In the genomic region with DNA sequence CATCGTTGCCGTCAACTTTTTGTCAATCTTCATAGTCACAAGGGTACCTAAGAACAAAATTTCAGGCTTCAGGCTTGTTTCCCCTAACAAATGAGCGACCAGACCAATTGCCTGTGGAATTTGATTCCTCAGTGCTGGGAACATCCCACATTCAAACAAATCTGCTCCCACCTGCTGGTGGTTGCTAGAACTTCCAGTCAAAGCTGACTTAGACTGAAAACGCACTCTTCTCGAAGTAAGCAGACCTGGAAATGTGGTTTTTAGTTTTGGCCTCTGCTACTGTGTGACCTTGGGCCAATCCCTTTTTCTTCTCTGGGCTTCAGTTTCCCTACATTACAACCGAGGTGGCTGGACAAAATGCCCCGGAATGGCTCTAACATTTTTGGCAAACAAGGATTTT, we compare ENCODE assay signal across 9 cellular contexts. TPM values are rescaled to one million over a fixed set of nuclear protein-coding genes. Genes with fewer than 3 reads are reported as not detected.
DNase-seq lines count a peak whose midpoint lies in the region; ATAC-seq, FAIRE-seq and TF ChIP-seq lines count a peak whose summit lies in the region.
"Had no signal": no experiment of that assay in that cellular context is flagged by ENCODE, and none has a peak within 500 bp of the region (broad histone marks: within the 10 kb centered on the region; RNA-seq: fewer than 3 reads in every experiment).

No MANE protein-coding gene starts in this region.

- no peak overlapping the region for H3K27ac ChIP-seq in MM.1S (ENCODE audit: low read length)
- no peak overlapping the region for H3K27ac ChIP-seq in VCaP
- no peak overlapping the region for H3K27ac ChIP-seq in gastroesophageal sphincter

- peak; percentile 82 for FAIRE-seq in A204.1 (lab: Jason Lieb, UNC)

- H3K9me2 ChIP-seq in MM.1S (replicated peaks; ENCODE audit: insufficient read depth, low read length): no peaks in the 10 kb centered on the region

- H3K36me3 ChIP-seq in MM.1S (replicated peaks; ENCODE audit: insufficient read depth, low read length) (no peaks in the 10 kb centered on the region), gastroesophageal sphincter (no peaks in the 10 kb centered on the region)

- H3K4me1 ChIP-seq in MM.1S (ENCODE audit: low read length): no peaks in the 10 kb centered on the region
- peaks cover 0 to 6% (median 0%) of the 10 kb centered on the region in 3 donors for H3K4me1 ChIP-seq in gastroesophageal sphincter

- H3K9me3 ChIP-seq in MM.1S (replicated peaks; ENCODE audit: insufficient read depth, low read length) (no peaks in the 10 kb centered on the region), gastroesophageal sphincter (no peaks in the 10 kb centered on the region)

- WGBS in gastroesophageal sphincter (ENCODE audit: low coverage in 1 of 2), 2 donors: 0 to 14% methylated on average over 1 to 3 of the region's 7 CpGs

- TF ChIP-seq CTCF in GM12865 (IDR thresholded peaks at IDR 0.05; ENCODE audit: insufficient read depth, low read depth, low read length, missing control alignments) (peak; percentile 29), MM.1S (IDR thresholded peaks at IDR 0.05; ENCODE audit: low read length) (peak; percentile 45), VCaP (conservative IDR thresholded peaks at IDR 0.05) (peak; percentile 71), gastroesophageal sphincter (IDR thresholded peaks at IDR 0.05) (peak in 2 of 4 experiments; percentile 29 to 50)

- DNase-seq in GM12865 (ENCODE audit: low read depth) (peak; percentile 17), MM.1S (peak; percentile 28), iPS-NIHi7 (ENCODE audit: extremely low spot score) (peak; percentile 43), putamen (ENCODE audit: low spot score) (no peak)
- no peak for DNase-seq in activated CD4-positive, alpha-beta T cell treated with anti-CD3 and anti-CD28 coated beads, Interleukin-2, amount 10 ng/mL, durations not matched to agents 24 days and 14 days

- no peaks in the 10 kb centered on the region for H3K4me1 Mint-ChIP-seq in activated CD4-positive, alpha-beta T cell treated with anti-CD3 and anti-CD28 coated beads, Interleukin-2, amount 10 ng/mL, durations not matched to agents 24 days and 14 days

- TF ChIP-seq EP300 in gastroesophageal sphincter (IDR thresholded peaks at IDR 0.05): no peak

- H3K27ac Mint-ChIP-seq in activated CD4-positive, alpha-beta T cell treated with anti-CD3 and anti-CD28 coated beads, Interleukin-2, amount 10 ng/mL, durations not matched to agents 24 days and 14 days: no peak overlapping the region
- H3K27ac Mint-ChIP-seq: dendritic cell treated with granulocyte-macrophage colony-stimulating factor and Interleukin-4, amounts not matched to agents 40 ng/mL and 50 ng/mL, for 4 days had no signal

- no peak overlapping the region for H2AFZ ChIP-seq in MM.1S (ENCODE audit: low read length)

- TF ChIP-seq POLR2A in gastroesophageal sphincter (IDR thresholded peaks at IDR 0.05): no peak

- no peaks in the 10 kb centered on the region for H3K79me2 ChIP-seq in MM.1S (ENCODE audit: low read length)

- no peak overlapping the region for H3K9ac ChIP-seq in MM.1S (ENCODE audit: low read length)

- no peak for ATAC-seq in gastroesophageal sphincter

- H3K27me3 Mint-ChIP-seq in activated CD4-positive, alpha-beta T cell treated with anti-CD3 and anti-CD28 coated beads, Interleukin-2, amount 10 ng/mL, durations not matched to agents 24 days and 14 days: peaks cover 29% of the 10 kb centered on the region

- H3F3A ChIP-seq in MM.1S (ENCODE audit: insufficient read depth, low read length): no peaks in the 10 kb centered on the region

- no peak overlapping the region for H3K4me3 Mint-ChIP-seq in activated CD4-positive, alpha-beta T cell treated with anti-CD3 and anti-CD28 coated beads, Interleukin-2, amount 10 ng/mL, durations not matched to agents 24 days and 14 days
- H3K4me3 Mint-ChIP-seq: dendritic cell treated with granulocyte-macrophage colony-stimulating factor and Interleukin-4, amounts not matched to agents 40 ng/mL and 50 ng/mL, for 4 days had no signal

- no peak overlapping the region for H3K4me3 ChIP-seq in GM12865 (ENCODE audit: low read depth, low read length)
- H3K4me3 ChIP-seq in MM.1S (ENCODE audit: low read length): no peak overlapping the region
- H3K4me3 ChIP-seq in gastroesophageal sphincter: no peak overlapping the region

- no peaks in the 10 kb centered on the region for H3K36me3 Mint-ChIP-seq in activated CD4-positive, alpha-beta T cell treated with anti-CD3 and anti-CD28 coated beads, Interleukin-2, amount 10 ng/mL, durations not matched to agents 24 days and 14 days (ENCODE audit: low read depth)

- no peaks in the 10 kb centered on the region for H4K20me1 ChIP-seq in MM.1S (ENCODE audit: insufficient read depth, low read length)

- H3K4me2 ChIP-seq in MM.1S (ENCODE audit: low read depth, low read length): no peak overlapping the region

- no peaks in the 10 kb centered on the region for H3K9me3 Mint-ChIP-seq in activated CD4-positive, alpha-beta T cell treated with anti-CD3 and anti-CD28 coated beads, Interleukin-2, amount 10 ng/mL, durations not matched to agents 24 days and 14 days
- H3K9me3 Mint-ChIP-seq: dendritic cell treated with granulocyte-macrophage colony-stimulating factor and Interleukin-4, amounts not matched to agents 40 ng/mL and 50 ng/mL, for 4 days had no signal

- H3K27me3 ChIP-seq in MM.1S (replicated peaks; ENCODE audit: insufficient read depth, low read length) (no peaks in the 10 kb centered on the region), gastroesophageal sphincter (peaks cover 43% of the 10 kb centered on the region)

- intact Hi-C loops in activated CD4-positive, alpha-beta T cell treated with anti-CD3 and anti-CD28 coated beads, Interleukin-2, amount 10 ng/mL, durations not matched to agents 24 days and 14 days (cut with micrococcal nuclease): no loop called here

RNA-seq across cellular contexts. Expression of a gene that starts 1.8 kb away (rescaled TPM):
- total RNA-seq in gastroesophageal sphincter: under 1 TPM in 1 of 4 donors, not detected in 3; 0.07 TPM
- total RNA-seq in activated CD4-positive, alpha-beta T cell treated with anti-CD3 and anti-CD28 coated beads, Interleukin-2, amount 10 ng/mL, durations not matched to agents 24 days and 14 days: 0.05 TPM in 1 of 2 replicates, not detected in the other

Comparison
In these comparisons a context has a peak if more than half of its experiments do, and no peak if none do; other contexts are left out.
1. DNase-seq: peak in GM12865 (single experiment), MM.1S (single experiment) and iPS-NIHi7 (single experiment); none in putamen (single experiment) and activated CD4-positive, alpha-beta T cell treated with anti-CD3 and anti-CD28 coated beads, Interleukin-2, amount 10 ng/mL, durations not matched to agents 24 days and 14 days (single experiment).